ENCODE assay signal across 8 cellular contexts in genomic region chr6:43798688-43799444, GRCh38. TPM values are rescaled to one million over a fixed set of nuclear protein-coding genes. Genes with fewer than 3 reads are reported as not detected.
DNase-seq lines count a peak whose midpoint lies in the region; ATAC-seq and TF ChIP-seq lines count a peak whose summit lies in the region.

No MANE protein-coding gene starts in this region.

- DNase-seq in AG08396 (ENCODE audit: low spot score) = peak; percentile 80
- peak; percentile 24 for DNase-seq in NCI-H69 (lab: John Stamatoyannopoulos, UW)
- peak; percentile 56 for DNase-seq in choroid plexus epithelial cell (ENCODE audit: low read depth)
- DNase-seq in myocyte (ENCODE audit: low read depth) = peak; percentile 96
- no peak for DNase-seq in NCI-H128 (lab: John Stamatoyannopoulos, UW; ENCODE audit: unreplicated experiment)

- no peak for TF ChIP-seq CTCF in choroid plexus epithelial cell (conservative IDR thresholded peaks at IDR 0.05; ENCODE audit: low read depth, low read length)

- no peak overlapping the region for H3K4me3 ChIP-seq in choroid plexus epithelial cell (ENCODE audit: low read depth, low read length)

- ATAC-seq in GM19025 (IDR thresholded peaks at IDR 0.05; ENCODE audit: low read depth, unreplicated experiment) = peak; percentile 72
- no peak for ATAC-seq in HG02840 (IDR thresholded peaks at IDR 0.05; ENCODE audit: low FRiP score, unreplicated experiment)
- no peak for ATAC-seq in GM19351 (IDR thresholded peaks at IDR 0.05; ENCODE audit: unreplicated experiment)

RNA-seq across cellular contexts. Expression of gene VEGFA, which starts 28.9 kb away (rescaled TPM):
- 44.1 and 57.0 TPM in 2 replicates for total RNA-seq in myocyte
- polyA plus RNA-seq in myocyte (2012) = 163 TPM
